8 cellular contexts compared by ENCODE assay signal in the genomic region with DNA sequence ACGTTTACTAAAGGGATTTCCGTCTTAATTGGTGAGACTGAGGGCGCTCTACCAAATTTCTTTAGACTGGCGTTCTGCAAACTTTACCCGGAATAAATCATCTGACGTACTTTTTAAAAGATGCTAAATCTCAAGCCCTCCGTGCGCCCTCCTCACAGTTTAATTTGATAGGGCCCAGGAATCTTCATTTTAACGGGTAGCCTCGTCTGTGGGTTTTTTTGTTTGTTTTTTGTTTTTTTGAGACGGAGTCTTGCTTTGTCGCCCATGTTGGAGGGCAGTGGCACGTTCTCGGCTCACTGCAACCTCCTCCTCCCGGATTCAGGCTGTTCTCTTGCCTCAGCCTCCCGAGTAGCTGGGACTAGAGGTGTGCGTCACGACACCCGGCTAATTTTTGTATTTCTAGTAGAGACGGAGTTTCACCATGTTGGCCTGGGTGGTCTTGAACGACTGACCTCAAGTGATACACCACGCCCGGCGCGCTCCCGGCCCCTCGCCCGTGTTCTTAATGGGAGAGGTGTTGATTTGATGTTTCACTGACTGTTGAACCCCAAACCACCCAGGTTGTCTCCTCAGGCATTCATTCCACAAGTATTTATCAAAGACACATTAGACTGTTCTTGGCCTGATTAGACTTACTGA. TPM values are rescaled to one million over a fixed set of nuclear protein-coding genes. Genes with fewer than 3 reads are reported as not detected.
DNase-seq lines count a peak whose midpoint lies in the region; FAIRE-seq and TF ChIP-seq lines count a peak whose summit lies in the region.

No MANE protein-coding gene starts in this region.

- H3K79me2 ChIP-seq in OCI-LY1 (ENCODE audit: insufficient read depth, low read length) = peaks cover 35% of the 10 kb centered on the region

- no peak overlapping the region for H2AFZ ChIP-seq in OCI-LY1 (ENCODE audit: low read length)
- peak overlapping the region; percentile 99 for H2AFZ ChIP-seq in neuronal stem cell (ENCODE audit: low read length)

- WGBS in endodermal cell (ENCODE audit: insufficient coverage in 1 of 2, insufficient read length in 1 of 2), 2 experiments = 83 to 88% methylated on average over 22 to 28 of the region's 28 CpGs
- WGBS in neuronal stem cell (ENCODE audit: extremely low coverage in 2 of 2, insufficient read length in 2 of 2, insufficient replicate concordance in 1 of 2), 2 donors = no CpG with 5 or more reads among the region's 28 CpGs

- H3K27me3 ChIP-seq in OCI-LY1 (ENCODE audit: insufficient read depth, low read length) (no peaks in the 10 kb centered on the region), endodermal cell (ENCODE audit: control insufficient read depth, insufficient read depth, low read length, poor library complexity, severe bottlenecking) (no peaks in the 10 kb centered on the region), neuronal stem cell (ENCODE audit: control insufficient read depth in 3 of 3, insufficient read depth in 3 of 3, low read depth in 1 of 3, low read length in 3 of 3) (no peaks in the 10 kb centered on the region)

- no peak overlapping the region for H4K91ac ChIP-seq in neuronal stem cell (ENCODE audit: low read depth, low read length, poor library complexity)

- H3K4me1 Mint-ChIP-seq in CD14-positive monocyte = peaks cover 38% of the 10 kb centered on the region
- H3K4me1 Mint-ChIP-seq in endodermal cell = peaks cover 12% of the 10 kb centered on the region

- peaks cover 9% of the 10 kb centered on the region for H3K79me1 ChIP-seq in neuronal stem cell (ENCODE audit: low read depth, low read length)

- FAIRE-seq in urothelium cell line (lab: Jason Lieb, UNC) = no peak

- intact Hi-C loops in CD14-positive monocyte (cut with micrococcal nuclease) = loop anchor here (5.0 to 10.0 kb wide), 4 partner anchors 89 to 737 kb away; partner anchors contain the start of genes DYNLRB2 (in 1 of the 2), GAN (in 1 of the 2) and GCSH (in 1 of the 2)

- H3K36me3 Mint-ChIP-seq in CD14-positive monocyte (peaks cover 13 to 18% of the 10 kb centered on the region in 2 donors), endodermal cell (ENCODE audit: low read depth) (peaks cover 11% of the 10 kb centered on the region)

- H3K4me2 ChIP-seq in OCI-LY1 (ENCODE audit: low read length) (peak overlapping the region; percentile 97), neuronal stem cell (ENCODE audit: insufficient read depth, low read length, poor library complexity, severe bottlenecking) (peak overlapping the region; percentile 78)

- no peak overlapping the region for H2BK120ac ChIP-seq in neuronal stem cell (ENCODE audit: low read depth, low read length)

- TF ChIP-seq CTCF in CD14-positive monocyte (IDR thresholded peaks at IDR 0.05) (no peak), OCI-LY1 (IDR thresholded peaks at IDR 0.05; ENCODE audit: low read length) (0 out of 2 replicates have a peak, but pooled peaks have one; percentile 4), endodermal cell (conservative IDR thresholded peaks at IDR 0.05) (no peak)

- H2BK5ac ChIP-seq in neuronal stem cell (ENCODE audit: low read length) = no peak overlapping the region

- H3K14ac ChIP-seq in neuronal stem cell (ENCODE audit: low read length) = no peak overlapping the region

- no peak overlapping the region for H2BK12ac ChIP-seq in neuronal stem cell (ENCODE audit: low read length)

- no peak overlapping the region for H3K18ac ChIP-seq in neuronal stem cell (ENCODE audit: low read length)

- no peak overlapping the region for H2AK5ac ChIP-seq in neuronal stem cell (ENCODE audit: low read depth, low read length)

- H3K27ac Mint-ChIP-seq in CD14-positive monocyte (peak overlapping the region; percentile 99 to 100 (median 100)), endodermal cell (peak overlapping the region; percentile 100)

- H3K4me3 Mint-ChIP-seq in CD14-positive monocyte (peak overlapping the region; percentile 91 to 98), endodermal cell (peak overlapping the region; percentile 83)

- H3K9me3 Mint-ChIP-seq in CD14-positive monocyte (no peaks in the 10 kb centered on the region), endodermal cell (no peaks in the 10 kb centered on the region)

- H3K27me3 Mint-ChIP-seq in CD14-positive monocyte (ENCODE audit: low read depth in 3 of 3) (peaks cover 0 to 2% (median 0%) of the 10 kb centered on the region in 3 donors), endodermal cell (ENCODE audit: insufficient read depth) (no peaks in the 10 kb centered on the region)

- no peaks in the 10 kb centered on the region for H3F3A ChIP-seq in OCI-LY1 (ENCODE audit: insufficient read depth, low read length)

- H3K4me3 ChIP-seq in OCI-LY1 (ENCODE audit: low read depth, low read length, poor library complexity, severe bottlenecking) (peak overlapping the region; percentile 69), endodermal cell (ENCODE audit: low read length) (peak overlapping the region; percentile 94), neuronal stem cell (ENCODE audit: low read length in 2 of 2) (peak overlapping the region in 1 of 2 donors; percentile 95)

- DNase-seq in CD14-positive monocyte (ENCODE audit: low spot score) = no peak
- DNase-seq in endodermal cell = no peak
- DNase-seq in neuronal stem cell (ENCODE audit: low spot score) = no peak
- no peak for DNase-seq in NCI-H2196 (lab: John Stamatoyannopoulos, UW; ENCODE audit: unreplicated experiment)
- no peak for DNase-seq in urothelium cell line (ENCODE audit: low spot score)
- DNase-seq in activated effector memory CD4-positive, alpha-beta T cell treated with anti-CD3 and anti-CD28 coated beads, Interleukin-2, amount 50 U/mL, for 16 hours = no peak
- DNase-seq in RPMI8226 = no peak

- no peak overlapping the region for H4K8ac ChIP-seq in neuronal stem cell (ENCODE audit: low read depth, low read length)

- H4K20me1 ChIP-seq in OCI-LY1 (ENCODE audit: insufficient read depth, low read length) = no peaks in the 10 kb centered on the region

- peak overlapping the region; percentile 87 for H3K27ac ChIP-seq in OCI-LY1 (ENCODE audit: low read depth, low read length, poor library complexity, severe bottlenecking)
- no peak overlapping the region for H3K27ac ChIP-seq in endodermal cell (ENCODE audit: low read depth, low read length)
- no peak overlapping the region for H3K27ac ChIP-seq in neuronal stem cell (replicated peaks; ENCODE audit: low read length)

- H3K4me1 ChIP-seq in OCI-LY1 (ENCODE audit: insufficient read depth, low read length, severe bottlenecking) (peaks cover 30% of the 10 kb centered on the region), endodermal cell (ENCODE audit: control insufficient read depth, insufficient read depth, low read length) (no peaks in the 10 kb centered on the region), neuronal stem cell (ENCODE audit: control insufficient read depth in 2 of 2, insufficient read depth in 1 of 2, low read depth in 1 of 2, low read length in 2 of 2) (peaks cover 4 to 7% of the 10 kb centered on the region in 2 donors)

- no peak overlapping the region for H2BK15ac ChIP-seq in neuronal stem cell (ENCODE audit: low read length)

- H3K23ac ChIP-seq in neuronal stem cell (ENCODE audit: low read depth, low read length, poor library complexity) = no peak overlapping the region

- H3K9me3 ChIP-seq in OCI-LY1 (ENCODE audit: low read length) = no peaks in the 10 kb centered on the region
- no peaks in the 10 kb centered on the region for H3K9me3 ChIP-seq in endodermal cell (ENCODE audit: control insufficient read depth, low read length)
- no peaks in the 10 kb centered on the region for H3K9me3 ChIP-seq in neuronal stem cell (replicated peaks in 1 of 2; ENCODE audit: control insufficient read depth in 2 of 2, insufficient read depth in 1 of 2, low read depth in 1 of 2, low read length in 2 of 2)

- H3K36me3 ChIP-seq in OCI-LY1 (ENCODE audit: insufficient read depth, low read length) = peaks cover 27% of the 10 kb centered on the region
- peaks cover 21% of the 10 kb centered on the region for H3K36me3 ChIP-seq in endodermal cell (ENCODE audit: control insufficient read depth, insufficient read depth, low read length)
- peaks cover 4 to 47% of the 10 kb centered on the region in 2 donors for H3K36me3 ChIP-seq in neuronal stem cell (replicated peaks in 1 of 2; ENCODE audit: control insufficient read depth in 2 of 2, insufficient read depth in 2 of 2, low read length in 2 of 2)

- no peak overlapping the region for H3K4ac ChIP-seq in neuronal stem cell (ENCODE audit: low read length)

- no peaks in the 10 kb centered on the region for H3K9me2 ChIP-seq in OCI-LY1 (ENCODE audit: low read depth, low read length)

- H3K9ac ChIP-seq in OCI-LY1 (ENCODE audit: low read length) = peak overlapping the region; percentile 72
- H3K9ac ChIP-seq in endodermal cell (ENCODE audit: extremely low read depth, low read length, poor library complexity, severe bottlenecking) = peak overlapping the region; percentile 96
- H3K9ac ChIP-seq in neuronal stem cell (ENCODE audit: low read depth, low read length, poor library complexity) = no peak overlapping the region

RNA-seq across cellular contexts. Expression of gene CENPN, which starts 1.3 kb away (rescaled TPM):
- 1 to 10 TPM; 2.5 to 4.4 TPM for polyA plus RNA-seq in CD14-positive monocyte
- 10 to 100 TPM; 45.1 to 52.8 TPM for total RNA-seq in endodermal cell
- polyA plus RNA-seq in endodermal cell (2013, experiment 1 of 2) = 53.6 TPM
- 55.8 TPM for polyA plus RNA-seq in endodermal cell (2013, experiment 2 of 2)
- 58.7 TPM for polyA plus RNA-seq in neuronal stem cell (2013, experiment 1 of 2)
- 63.6 TPM for polyA plus RNA-seq in neuronal stem cell (2013, experiment 2 of 2)

RNA-seq across cellular contexts. Expression of gene CMC2, which starts 1.6 kb away (rescaled TPM):
- polyA plus RNA-seq in CD14-positive monocyte = 10 to 100 TPM; 70.7 to 79.5 TPM
- total RNA-seq in endodermal cell = 100 to 1,000 TPM in 1 of 2 donors, 10 to 100 TPM in 1; 73.8 to 103 TPM
- polyA plus RNA-seq in endodermal cell (2013, experiment 1 of 2) = 127 TPM
- 147 TPM for polyA plus RNA-seq in endodermal cell (2013, experiment 2 of 2)
- polyA plus RNA-seq in neuronal stem cell (2013, experiment 1 of 2) = 156 TPM
- polyA plus RNA-seq in neuronal stem cell (2013, experiment 2 of 2) = 159 TPM

RNA-seq across cellular contexts. Expression of gene ATMIN, which starts 27.4 kb away (rescaled TPM):
- 10 to 100 TPM; 10.9 to 17.6 TPM for polyA plus RNA-seq in CD14-positive monocyte
- total RNA-seq in endodermal cell = 10 to 100 TPM; 45.7 to 53.6 TPM
- 56.0 TPM for polyA plus RNA-seq in endodermal cell (2013, experiment 1 of 2)
- polyA plus RNA-seq in endodermal cell (2013, experiment 2 of 2) = 54.3 TPM
- polyA plus RNA-seq in neuronal stem cell (2013, experiment 1 of 2) = 39.4 TPM
- 39.6 TPM for polyA plus RNA-seq in neuronal stem cell (2013, experiment 2 of 2)
